In genomic region chr19:11113140-11113708, GRCh38 we compare ENCODE assay signal across 22 cellular contexts. TPM values are rescaled to one million over a fixed set of nuclear protein-coding genes. Genes with fewer than 3 reads are reported as not detected.
DNase-seq lines count a peak whose midpoint lies in the region; ATAC-seq and TF ChIP-seq lines count a peak whose summit lies in the region.
"Had no signal": no experiment of that assay in that cellular context is flagged by ENCODE, and none has a peak within 500 bp of the region (broad histone marks: within the 10 kb centered on the region; RNA-seq: fewer than 3 reads in every experiment).

No MANE protein-coding gene starts in this region.

- no peaks in the 10 kb centered on the region for H3K27me3 Mint-ChIP-seq in activated naive CD4-positive, alpha-beta T cell treated with anti-CD3 and anti-CD28 coated beads, Interleukin-2, amount 50 U/mL, for 24 hours
- H3K27me3 Mint-ChIP-seq in T-helper 17 cell (no peaks in the 10 kb centered on the region), endothelial cell (ENCODE audit: unreplicated experiment) (peaks cover 12% of the 10 kb centered on the region)
- H3K27me3 Mint-ChIP-seq: B cell, IgD-negative memory B cell had no signal

- no peaks in the 10 kb centered on the region for H3K9me3 Mint-ChIP-seq in activated naive CD4-positive, alpha-beta T cell treated with anti-CD3 and anti-CD28 coated beads, Interleukin-2, amount 50 U/mL, for 24 hours
- no peaks in the 10 kb centered on the region for H3K9me3 Mint-ChIP-seq in endothelial cell (ENCODE audit: unreplicated experiment)
- H3K9me3 Mint-ChIP-seq in stimulated activated effector memory CD8-positive, alpha-beta T cell treated with anti-CD3 and anti-CD28 coated beads, Interleukin-12 subunit alpha, Interleukin-12 subunit beta, amount 100 ng/mL, for 72 hours: no peaks in the 10 kb centered on the region

- H3K9me3 ChIP-seq in T-helper 17 cell (ENCODE audit: control insufficient read depth, low read length, poor library complexity, severe bottlenecking): no peaks in the 10 kb centered on the region
- H3K9me3 ChIP-seq: MG63 had no signal

- H3K27ac Mint-ChIP-seq in activated naive CD4-positive, alpha-beta T cell treated with anti-CD3 and anti-CD28 coated beads, Interleukin-2, amount 50 U/mL, for 24 hours: peak overlapping the region; percentile 59
- peak overlapping the region; percentile 79 for H3K27ac Mint-ChIP-seq in T-helper 17 cell
- H3K27ac Mint-ChIP-seq in endothelial cell (ENCODE audit: unreplicated experiment): peak overlapping the region; percentile 25
- peak overlapping the region; percentile 43 for H3K27ac Mint-ChIP-seq in stimulated activated effector memory CD8-positive, alpha-beta T cell treated with anti-CD3 and anti-CD28 coated beads, Interleukin-12 subunit alpha, Interleukin-12 subunit beta, amount 100 ng/mL, for 72 hours
- H3K27ac Mint-ChIP-seq: B cell, IgD-negative memory B cell had no signal

- ATAC-seq in T-helper 17 cell (no peak), HG02852 (IDR thresholded peaks at IDR 0.05; ENCODE audit: unreplicated experiment) (no peak), GM19467 (IDR thresholded peaks at IDR 0.05; ENCODE audit: unreplicated experiment) (no peak)
- no peak for ATAC-seq in stimulated activated effector memory CD8-positive, alpha-beta T cell treated with anti-CD3 and anti-CD28 coated beads, Interleukin-12 subunit alpha, Interleukin-12 subunit beta, amount 100 ng/mL, for 72 hours
- ATAC-seq: Panc1, Right ventricle myocardium inferior had no signal

- H3K4me1 Mint-ChIP-seq in activated naive CD4-positive, alpha-beta T cell treated with anti-CD3 and anti-CD28 coated beads, Interleukin-2, amount 50 U/mL, for 24 hours: no peaks in the 10 kb centered on the region
- H3K4me1 Mint-ChIP-seq in T-helper 17 cell: peaks cover 3% of the 10 kb centered on the region
- no peaks in the 10 kb centered on the region for H3K4me1 Mint-ChIP-seq in endothelial cell (ENCODE audit: unreplicated experiment)
- peaks cover 7% of the 10 kb centered on the region for H3K4me1 Mint-ChIP-seq in stimulated activated effector memory CD8-positive, alpha-beta T cell treated with anti-CD3 and anti-CD28 coated beads, Interleukin-12 subunit alpha, Interleukin-12 subunit beta, amount 100 ng/mL, for 72 hours
- H3K4me1 Mint-ChIP-seq: B cell had no signal

- H3K36me3 Mint-ChIP-seq in activated naive CD4-positive, alpha-beta T cell treated with anti-CD3 and anti-CD28 coated beads, Interleukin-2, amount 50 U/mL, for 24 hours: peaks cover 13% of the 10 kb centered on the region
- H3K36me3 Mint-ChIP-seq in T-helper 17 cell (ENCODE audit: low read depth) (peaks cover 8% of the 10 kb centered on the region), endothelial cell (ENCODE audit: low read depth, unreplicated experiment) (peaks cover 57% of the 10 kb centered on the region)
- H3K36me3 Mint-ChIP-seq in stimulated activated effector memory CD8-positive, alpha-beta T cell treated with anti-CD3 and anti-CD28 coated beads, Interleukin-12 subunit alpha, Interleukin-12 subunit beta, amount 100 ng/mL, for 72 hours: peaks cover 100% of the 10 kb centered on the region
- H3K36me3 Mint-ChIP-seq: IgD-negative memory B cell had no signal

- DNase-seq in activated naive CD4-positive, alpha-beta T cell treated with anti-CD3 and anti-CD28 coated beads, Interleukin-2, amount 50 U/mL, for 16 hours: no peak
- DNase-seq in T-helper 17 cell (no peak), endothelial cell (ENCODE audit: low spot score) (no peak), RPMI8226 (no peak)
- no peak for DNase-seq in stimulated activated effector memory CD8-positive, alpha-beta T cell treated with anti-CD3 and anti-CD28 coated beads, Interleukin-12 subunit alpha, Interleukin-12 subunit beta, amount 100 ng/mL, for 72 hours (ENCODE audit: low spot score in 2 of 2)
- DNase-seq: COR-L47, DMS153, GF-D8, Kasumi-1, MG63, NCI-H1048, NCI-H1436 treated with DMSO at 0.1 percent for 48 hours, NCI-H2029, NCI-H345, NCI-H524 treated with DMSO at 0.1 percent for 48 hours had no signal

- H3K4me3 Mint-ChIP-seq in activated naive CD4-positive, alpha-beta T cell treated with anti-CD3 and anti-CD28 coated beads, Interleukin-2, amount 50 U/mL, for 24 hours: no peak overlapping the region
- peak overlapping the region; percentile 50 for H3K4me3 Mint-ChIP-seq in T-helper 17 cell
- peak overlapping the region; percentile 66 for H3K4me3 Mint-ChIP-seq in endothelial cell (ENCODE audit: unreplicated experiment)
- no peak overlapping the region for H3K4me3 Mint-ChIP-seq in stimulated activated effector memory CD8-positive, alpha-beta T cell treated with anti-CD3 and anti-CD28 coated beads, Interleukin-12 subunit alpha, Interleukin-12 subunit beta, amount 100 ng/mL, for 72 hours
- H3K4me3 Mint-ChIP-seq: B cell, IgD-negative memory B cell had no signal

- no peak for TF ChIP-seq CTCF in endothelial cell (IDR thresholded peaks at IDR 0.05; ENCODE audit: unreplicated experiment)

RNA-seq across cellular contexts. Expression of gene LDLR, which starts 24.0 kb away (rescaled TPM):
- total RNA-seq in T-helper 17 cell (100 to 1,000 TPM in 1 of 2 donors, 10 to 100 TPM in 1; 98.2 to 139 TPM), endothelial cell (ENCODE audit: unreplicated experiment) (158 TPM)

RNA-seq across cellular contexts. Expression of gene SPC24, which starts 42.4 kb away (rescaled TPM):
- under 1 TPM; 0.62 to 0.89 TPM for total RNA-seq in T-helper 17 cell
- 17.0 TPM for total RNA-seq in endothelial cell (ENCODE audit: unreplicated experiment)

Comparison
In these comparisons a context has a peak if more than half of its experiments do, and no peak if none do; other contexts are left out.
1. H3K27ac Mint-ChIP-seq: peak in every context shown above with its lines; median percentile 79 in T-helper 17 cell; 59 in activated naive CD4-positive, alpha-beta T cell treated with anti-CD3 and anti-CD28 coated beads, Interleukin-2, amount 50 U/mL, for 24 hours; 43 in stimulated activated effector memory CD8-positive, alpha-beta T cell treated with anti-CD3 and anti-CD28 coated beads, Interleukin-12 subunit alpha, Interleukin-12 subunit beta, amount 100 ng/mL, for 72 hours; 25 in endothelial cell.
2. H3K4me3 Mint-ChIP-seq: peak in T-helper 17 cell (single experiment) and endothelial cell (single experiment); none in activated naive CD4-positive, alpha-beta T cell treated with anti-CD3 and anti-CD28 coated beads, Interleukin-2, amount 50 U/mL, for 24 hours (single experiment) and stimulated activated effector memory CD8-positive, alpha-beta T cell treated with anti-CD3 and anti-CD28 coated beads, Interleukin-12 subunit alpha, Interleukin-12 subunit beta, amount 100 ng/mL, for 72 hours (single experiment).